8 cellular contexts compared by ENCODE assay signal in genomic region chr14:105928071-105928817, GRCh38.
DNase-seq lines count a peak whose midpoint lies in the region; ATAC-seq and TF ChIP-seq lines count a peak whose summit lies in the region.
"Not testable (repeated sequence)": the region's sequence is repeated elsewhere in the genome, so short reads cannot be mapped to it uniquely, and the experiment has no call there.

No MANE protein-coding gene starts in this region.

- intact Hi-C loops in Right ventricle myocardium superior (cut with DNase I); sciatic nerve (cut with DNase I): not testable (repeated sequence)

- H3K4me3 Mint-ChIP-seq in activated naive CD4-positive, alpha-beta T cell treated with anti-CD3 and anti-CD28 coated beads, Interleukin-2, amount 10 ng/mL, durations not matched to agents 7 days and 5 days; memory B cell: not testable (repeated sequence)

- peaks cover 79% of the 10 kb centered on the region for H3K27me3 Mint-ChIP-seq in activated naive CD4-positive, alpha-beta T cell treated with anti-CD3 and anti-CD28 coated beads, Interleukin-2, amount 10 ng/mL, durations not matched to agents 7 days and 5 days
- H3K27me3 Mint-ChIP-seq in memory B cell: not testable (repeated sequence)

- TF ChIP-seq CTCF in upper lobe of left lung (IDR thresholded peaks at IDR 0.05): not testable (repeated sequence)

- H3K4me1 ChIP-seq in upper lobe of left lung: not testable (repeated sequence)

- not testable (repeated sequence) for ATAC-seq in Right ventricle myocardium superior (ENCODE audit: poor library complexity); sciatic nerve; upper lobe of left lung (ENCODE audit: low FRiP score in 2 of 2)
- peak; percentile 39 for ATAC-seq in memory B cell (ENCODE audit: low read depth)

- CTCF ChIA-PET in activated naive CD4-positive, alpha-beta T cell treated with anti-CD3 and anti-CD28 coated beads, Interleukin-2, amount 10 ng/mL, durations not matched to agents 7 days and 5 days (lab: Charles Lee): not testable (repeated sequence)

- H3K4me3 ChIP-seq in upper lobe of left lung: not testable (repeated sequence)

- H3K9me3 ChIP-seq in upper lobe of left lung: not testable (repeated sequence)

- H3K27ac ChIP-seq in upper lobe of left lung: not testable (repeated sequence)

- peak; percentile 16 for TF ChIP-seq POLR2A in GM10847 (IDR thresholded peaks at IDR 0.05; ENCODE audit: extremely low read depth, insufficient read length)
- peak; percentile 42; the same call in 1 of the 2 replicates for TF ChIP-seq POLR2A in Raji (IDR thresholded peaks at IDR 0.05; ENCODE audit: insufficient read depth, low read depth, low read length)
- TF ChIP-seq POLR2A in upper lobe of left lung (IDR thresholded peaks at IDR 0.05): not testable (repeated sequence)

- peaks cover 23% of the 10 kb centered on the region for H3K4me1 Mint-ChIP-seq in activated naive CD4-positive, alpha-beta T cell treated with anti-CD3 and anti-CD28 coated beads, Interleukin-2, amount 10 ng/mL, durations not matched to agents 7 days and 5 days
- peaks cover 11% of the 10 kb centered on the region for H3K4me1 Mint-ChIP-seq in memory B cell

- H3K9me3 Mint-ChIP-seq in activated naive CD4-positive, alpha-beta T cell treated with anti-CD3 and anti-CD28 coated beads, Interleukin-2, amount 10 ng/mL, durations not matched to agents 7 days and 5 days; memory B cell: not testable (repeated sequence)

- not testable (repeated sequence) for H3K27me3 ChIP-seq in upper lobe of left lung

- in situ Hi-C loops in KBM-7 (cut with MboI; ENCODE audit: low pct_unique_long_range_greater_than_20kb, low sequenced_read_pairs): not testable (repeated sequence)

- whole genome bisulfite sequencing in upper lobe of left lung, 2 donors: 43 to 70% methylated on average over 3 to 14 of the region's 14 CpGs

- DNase-seq in KBM-7 (peak; percentile 61), Right ventricle myocardium superior (peak; percentile 27), sciatic nerve (ENCODE audit: low spot score) (peak; percentile 41), upper lobe of left lung (peak; percentile 12 to 56)
- DNase-seq in activated naive CD4-positive, alpha-beta T cell treated with anti-CD3 and anti-CD28 coated beads, Interleukin-2, amount 10 ng/mL, durations not matched to agents 7 days and 5 days: peak; percentile 20
- DNase-seq in memory B cell (ENCODE audit: low spot score in 2 of 2): not testable (repeated sequence)

- H3K27ac Mint-ChIP-seq in activated naive CD4-positive, alpha-beta T cell treated with anti-CD3 and anti-CD28 coated beads, Interleukin-2, amount 10 ng/mL, durations not matched to agents 7 days and 5 days: not testable (repeated sequence)
- peak overlapping the region; percentile 65 for H3K27ac Mint-ChIP-seq in memory B cell

- H3K36me3 Mint-ChIP-seq in activated naive CD4-positive, alpha-beta T cell treated with anti-CD3 and anti-CD28 coated beads, Interleukin-2, amount 10 ng/mL, durations not matched to agents 7 days and 5 days; memory B cell: not testable (repeated sequence)

- H3K36me3 ChIP-seq in upper lobe of left lung: not testable (repeated sequence)

- TF ChIP-seq EP300 in upper lobe of left lung (IDR thresholded peaks at IDR 0.05): not testable (repeated sequence)
